ENCODE assay signal across 8 cellular contexts in genomic region chr2:108680805-108681204, GRCh38. TPM values are rescaled to one million over a fixed set of nuclear protein-coding genes. Genes with fewer than 3 reads are reported as not detected.
DNase-seq lines count a peak whose midpoint lies in the region; ATAC-seq and TF ChIP-seq lines count a peak whose summit lies in the region.
"Not testable (repeated sequence)": the region's sequence is repeated elsewhere in the genome, so short reads cannot be mapped to it uniquely, and the experiment has no call there.

No MANE protein-coding gene starts in this region.

- H3K4me1 ChIP-seq in IMR-90 (ENCODE audit: control insufficient read depth, insufficient read depth, low read length): not testable (repeated sequence)
- H3K4me1 ChIP-seq in ascending aorta (peaks cover 13 to 16% of the 10 kb centered on the region in 2 donors), left lung (peaks cover 0 to 21% of the 10 kb centered on the region in 2 donors), thoracic aorta (ENCODE audit: control insufficient read depth in 1 of 2, low read depth in 2 of 2) (peaks cover 26 to 50% of the 10 kb centered on the region in 2 donors)

- not testable (repeated sequence) for H3K18ac ChIP-seq in IMR-90 (ENCODE audit: low read depth, low read length)

- H2BK5ac ChIP-seq in IMR-90 (ENCODE audit: low read depth, low read length, poor library complexity, severe bottlenecking): peak overlapping the region; percentile 36

- H4K5ac ChIP-seq in IMR-90 (ENCODE audit: low read depth, low read length): not testable (repeated sequence)

- ATAC-seq in IMR-90 (ENCODE audit: low read depth) (peak; percentile 67), left cardiac atrium (peak; percentile 41 to 58), left lung (peak; percentile 40), sciatic nerve (peak; percentile 59)
- not testable (repeated sequence) for ATAC-seq in thoracic aorta (ENCODE audit: insufficient number of reproducible peaks, low FRiP score, low read depth)

- H2AK9ac ChIP-seq in IMR-90 (replicated peaks; ENCODE audit: low read depth, low read length, poor library complexity): not testable (repeated sequence)

- H3K56ac ChIP-seq in IMR-90 (ENCODE audit: extremely low read depth, insufficient read depth, low read length): not testable (repeated sequence)

- H3K27ac ChIP-seq in IMR-90 (ENCODE audit: insufficient read depth, low read length); left lung: not testable (repeated sequence)
- peak overlapping the region; percentile 70 to 71 for H3K27ac ChIP-seq in ascending aorta
- H3K27ac ChIP-seq in thoracic aorta: peak overlapping the region; percentile 61 to 80

- H3K23ac ChIP-seq in IMR-90 (ENCODE audit: low read depth, low read length): not testable (repeated sequence)

- peaks cover 29% of the 10 kb centered on the region for H3K36me3 Mint-ChIP-seq in activated CD4-positive, alpha-beta T cell treated with anti-CD3 and anti-CD28 coated beads, Interleukin-2, amount 10 ng/mL, durations not matched to agents 7 days and 5 days (ENCODE audit: low read depth)
- peaks cover 13% of the 10 kb centered on the region for H3K36me3 Mint-ChIP-seq in endothelial cell (ENCODE audit: low read depth, unreplicated experiment)

- not testable (repeated sequence) for H4K20me1 ChIP-seq in IMR-90 (ENCODE audit: insufficient read depth, low read length)

- H3K4me3 Mint-ChIP-seq in activated CD4-positive, alpha-beta T cell treated with anti-CD3 and anti-CD28 coated beads, Interleukin-2, amount 10 ng/mL, durations not matched to agents 7 days and 5 days; endothelial cell (ENCODE audit: unreplicated experiment): not testable (repeated sequence)

- intact Hi-C loops in IMR-90 (cut with micrococcal nuclease); left cardiac atrium (cut with DNase I); left lung (cut with DNase I); sciatic nerve (cut with DNase I): not testable (repeated sequence)
- intact Hi-C loops in ascending aorta (cut with DNase I): loop anchor here (5.0 kb wide), 2 partner anchors 36 to 44 kb away; partner anchors contain the start of gene RANBP2

- H4K8ac ChIP-seq in IMR-90 (ENCODE audit: low read depth in 2 of 2, low read length in 2 of 2): not testable (repeated sequence)

- H2AK5ac ChIP-seq in IMR-90 (ENCODE audit: low read depth, low read length): not testable (repeated sequence)

- not testable (repeated sequence) for H2AFZ ChIP-seq in IMR-90 (replicated peaks; ENCODE audit: low read length, poor library complexity)

- TF ChIP-seq POLR2A in IMR-90 (IDR thresholded peaks at IDR 0.05; ENCODE audit: low read depth, low read length): not testable (repeated sequence)

- not testable (repeated sequence) for TF ChIP-seq CTCF in IMR-90 (conservative IDR thresholded peaks at IDR 0.05; ENCODE audit: low read depth, low read length); ascending aorta (IDR thresholded peaks at IDR 0.05); endothelial cell (IDR thresholded peaks at IDR 0.05; ENCODE audit: unreplicated experiment); left lung (IDR thresholded peaks at IDR 0.05); thoracic aorta (IDR thresholded peaks at IDR 0.05)

- H2BK20ac ChIP-seq in IMR-90 (ENCODE audit: low read depth, low read length): not testable (repeated sequence)

- BruUV-seq in IMR-90 (replicated peaks; lab: Mats Ljungman, UMichigan): not testable (repeated sequence)

- H3K9me1 ChIP-seq in IMR-90 (ENCODE audit: insufficient read depth, low read length): not testable (repeated sequence)

- H3K4me1 Mint-ChIP-seq in activated CD4-positive, alpha-beta T cell treated with anti-CD3 and anti-CD28 coated beads, Interleukin-2, amount 10 ng/mL, durations not matched to agents 7 days and 5 days: peaks cover 13% of the 10 kb centered on the region
- peaks cover 26% of the 10 kb centered on the region for H3K4me1 Mint-ChIP-seq in endothelial cell (ENCODE audit: unreplicated experiment)

- H3K36me3 ChIP-seq in IMR-90 (ENCODE audit: control insufficient read depth, insufficient read depth, low read length): not testable (repeated sequence)
- H3K36me3 ChIP-seq in ascending aorta: peaks cover 3 to 17% of the 10 kb centered on the region in 2 donors
- peaks cover 0 to 65% of the 10 kb centered on the region in 2 donors for H3K36me3 ChIP-seq in left lung
- peaks cover 12% of the 10 kb centered on the region for H3K36me3 ChIP-seq in thoracic aorta

- dilution Hi-C loops in IMR-90 (cut with HindIII; ENCODE audit: low sequenced_read_pairs, unreplicated experiment): not testable (repeated sequence)

- not testable (repeated sequence) for H2BK120ac ChIP-seq in IMR-90 (ENCODE audit: low read depth, low read length)

- H3K79me1 ChIP-seq in IMR-90 (ENCODE audit: low read depth in 1 of 2, low read length in 2 of 2): not testable (repeated sequence)

- TF ChIP-seq RAD21 in IMR-90 (IDR thresholded peaks at IDR 0.05; ENCODE audit: low read length): not testable (repeated sequence)

- H2BK15ac ChIP-seq in IMR-90 (ENCODE audit: low read depth, low read length): not testable (repeated sequence)

- H3K14ac ChIP-seq in IMR-90 (replicated peaks; ENCODE audit: low read depth, low read length): not testable (repeated sequence)

- not testable (repeated sequence) for H3K9ac ChIP-seq in IMR-90 (ENCODE audit: low read depth, low read length)

- H3K9me3 ChIP-seq in IMR-90 (ENCODE audit: control insufficient read depth, insufficient read depth, low read length); ascending aorta; left lung; thoracic aorta: not testable (repeated sequence)

- POLR2A ChIA-PET in IMR-90 (lab: Charles Lee; ENCODE audit: unreplicated experiment); activated CD4-positive, alpha-beta T cell treated with anti-CD3 and anti-CD28 coated beads, Interleukin-2, amount 10 ng/mL, durations not matched to agents 7 days and 5 days (lab: Charles Lee): not testable (repeated sequence)

- not testable (repeated sequence) for H4K91ac ChIP-seq in IMR-90 (ENCODE audit: insufficient read depth, low read depth, low read length)

- not testable (repeated sequence) for DNase-seq in IMR-90; activated CD4-positive, alpha-beta T cell treated with anti-CD3 and anti-CD28 coated beads, Interleukin-2, amount 10 ng/mL, durations not matched to agents 7 days and 5 days; ascending aorta (ENCODE audit: low spot score in 2 of 2); endothelial cell (ENCODE audit: low spot score); left cardiac atrium; left lung; sciatic nerve (ENCODE audit: low spot score); thoracic aorta (ENCODE audit: low spot score)

- not testable (repeated sequence) for H3K27me3 ChIP-seq in IMR-90 (ENCODE audit: control insufficient read depth, insufficient read depth, low read length); ascending aorta; left lung; thoracic aorta (replicated peaks; ENCODE audit: insufficient read depth)

- no CpG with 5 or more reads among the region's 2 CpGs for WGBS in IMR-90 (ENCODE audit: extremely low coverage in 2 of 2, insufficient read length in 1 of 2), 2 experiments

- H3K9me3 Mint-ChIP-seq in activated CD4-positive, alpha-beta T cell treated with anti-CD3 and anti-CD28 coated beads, Interleukin-2, amount 10 ng/mL, durations not matched to agents 7 days and 5 days; endothelial cell (ENCODE audit: unreplicated experiment): not testable (repeated sequence)

- in situ Hi-C loops in IMR-90 (cut with MboI; ENCODE audit: low sequenced_read_pairs): not testable (repeated sequence)

- CTCF ChIA-PET in IMR-90 (lab: Yijun Ruan, JAX); activated CD4-positive, alpha-beta T cell treated with anti-CD3 and anti-CD28 coated beads, Interleukin-2, amount 10 ng/mL, durations not matched to agents 7 days and 5 days (lab: Charles Lee): not testable (repeated sequence)

- H3K4ac ChIP-seq in IMR-90 (ENCODE audit: low read depth, low read length): not testable (repeated sequence)

- not testable (repeated sequence) for H3K4me3 ChIP-seq in IMR-90 (ENCODE audit: insufficient read depth, low read depth, low read length); ascending aorta; left lung; thoracic aorta

- not testable (repeated sequence) for H3K4me2 ChIP-seq in IMR-90 (ENCODE audit: low read depth, low read length)

- H3K27ac Mint-ChIP-seq in activated CD4-positive, alpha-beta T cell treated with anti-CD3 and anti-CD28 coated beads, Interleukin-2, amount 10 ng/mL, durations not matched to agents 7 days and 5 days: peak overlapping the region; percentile 25
- H3K27ac Mint-ChIP-seq in endothelial cell (ENCODE audit: unreplicated experiment): peak overlapping the region; percentile 61

- H3K27me3 Mint-ChIP-seq in activated CD4-positive, alpha-beta T cell treated with anti-CD3 and anti-CD28 coated beads, Interleukin-2, amount 10 ng/mL, durations not matched to agents 7 days and 5 days; endothelial cell (ENCODE audit: unreplicated experiment): not testable (repeated sequence)

RNA-seq across cellular contexts. Expression of gene RANBP2, which starts 38.5 kb away (rescaled TPM):
- total RNA-seq in IMR-90 (2012; rRNA removed): 64.9 and 95.8 TPM in 2 replicates
- polyA plus RNA-seq in IMR-90 (2012; rRNA removed): 7.3 and 9.8 TPM in 2 replicates
- polyA plus RNA-seq in IMR-90 (2012; cell fraction: cytosol; rRNA removed): 0.77 and 1.1 TPM in 2 replicates
- polyA plus RNA-seq in IMR-90 (2012; cell fraction: nucleus; rRNA removed; ENCODE audit: low replicate concordance): 1.2 and 12.4 TPM in 2 replicates
- 10 to 100 TPM; 46.9 to 52.0 TPM for total RNA-seq in activated CD4-positive, alpha-beta T cell treated with anti-CD3 and anti-CD28 coated beads, Interleukin-2, amount 10 ng/mL, durations not matched to agents 7 days and 5 days
- total RNA-seq in ascending aorta: 15.5 TPM
- 67.7 TPM for total RNA-seq in endothelial cell (ENCODE audit: unreplicated experiment)
- 10 to 100 TPM; 51.4 to 64.8 TPM for total RNA-seq in left cardiac atrium
- 10 to 100 TPM; 67.9 to 68.2 TPM for total RNA-seq in left lung
- total RNA-seq in sciatic nerve: 86.9 TPM
- total RNA-seq in thoracic aorta: 10 to 100 TPM; 56.5 to 86.2 TPM
